In genomic region chr2:16371751-16372150, GRCh38 we compare ENCODE assay signal across 9 cellular contexts.
"Had no signal": no experiment of that assay in that cellular context is flagged by ENCODE, and none has a peak within 500 bp of the region (broad histone marks: within the 10 kb centered on the region; RNA-seq: fewer than 3 reads in every experiment).

No MANE protein-coding gene starts in this region.

- H3K4me3 ChIP-seq: GM23248, GM23338, HAP-1 had no signal

- H3K9ac ChIP-seq: GM23248 had no signal

- H3K27ac ChIP-seq: GM23248 had no signal

- H3K9me3 ChIP-seq: HAP-1 had no signal

- DNase-seq: GM23248, GOT3, H7, H9, HCEC 1CT, HFFc6 had no signal

- H3K4me1 ChIP-seq: HAP-1 had no signal

- H3K4me2 ChIP-seq: GM23338 had no signal

- ATAC-seq: GM23338, HCT116 had no signal

- H2AFZ ChIP-seq: GM23248, GM23338 had no signal

- H3K36me3 ChIP-seq: HAP-1 had no signal
